ENCODE assay signal across 8 cellular contexts in the genomic region with DNA sequence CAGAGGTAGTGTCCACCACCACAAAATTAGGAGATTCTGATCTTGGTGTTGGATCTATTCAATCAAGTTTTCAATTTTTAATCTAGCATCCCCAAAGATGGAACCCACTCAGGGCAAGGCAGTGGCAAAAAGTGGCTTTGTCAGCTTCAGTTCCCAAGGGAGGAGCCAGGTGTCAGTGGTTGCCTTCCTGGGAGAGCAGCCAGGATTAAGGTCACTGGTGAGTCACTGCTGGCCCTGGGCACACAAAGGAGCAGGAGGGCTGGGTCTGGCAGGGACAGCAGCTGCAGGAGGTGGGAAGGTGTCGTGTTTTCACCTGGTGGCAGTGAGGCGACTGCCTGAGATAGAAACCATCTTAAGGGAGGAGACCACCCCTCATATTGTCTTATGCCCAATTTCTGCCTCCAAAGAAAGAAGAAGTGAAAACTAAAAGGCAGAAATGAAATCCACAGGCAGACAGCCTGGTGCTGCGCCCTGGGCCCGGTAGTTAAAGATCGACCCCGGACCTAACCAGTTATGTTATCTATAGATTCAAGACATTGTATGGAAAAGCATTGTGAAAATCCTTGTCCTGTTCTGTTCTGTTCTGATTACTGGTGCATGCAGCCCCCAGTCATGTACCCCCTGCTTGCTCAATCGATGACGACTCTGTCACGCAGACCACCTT. TPM values are rescaled to one million over a fixed set of nuclear protein-coding genes. Genes with fewer than 3 reads are reported as not detected.
DNase-seq lines count a peak whose midpoint lies in the region; ATAC-seq and TF ChIP-seq lines count a peak whose summit lies in the region.

No MANE protein-coding gene starts in this region.

- H3K4me1 ChIP-seq in right atrium auricular region = peaks cover 0 to 7% of the 10 kb centered on the region in 2 donors
- peaks cover 5% of the 10 kb centered on the region for H3K4me1 ChIP-seq in RWPE2 (ENCODE audit: insufficient read depth, poor library complexity, severe bottlenecking)
- peaks cover 0 to 19% (median 3%) of the 10 kb centered on the region in 9 donors for H3K4me1 ChIP-seq in heart right ventricle
- H3K4me1 ChIP-seq in aorta (ENCODE audit: control insufficient read depth in 1 of 2, insufficient read depth in 2 of 2, low read length in 2 of 2) = no peaks in the 10 kb centered on the region
- H3K4me1 ChIP-seq in smooth muscle cell (ENCODE audit: low read depth) = no peaks in the 10 kb centered on the region

- peaks cover 0 to 1% of the 10 kb centered on the region in 2 donors for H3K27me3 Mint-ChIP-seq in T-cell

- no peak overlapping the region for H2AFZ ChIP-seq in smooth muscle cell (ENCODE audit: low read depth)

- H3K4me1 Mint-ChIP-seq in T-cell = peaks cover 5 to 6% (median 6%) of the 10 kb centered on the region in 3 donors

- H3F3A ChIP-seq in smooth muscle cell (ENCODE audit: low read depth) = no peaks in the 10 kb centered on the region

- H3K9ac ChIP-seq in smooth muscle cell (ENCODE audit: low read depth) = no peak overlapping the region

- intact Hi-C loops in Right ventricle myocardium inferior (cut with DNase I) = no loop called here
- intact Hi-C loops in heart right ventricle (cut with DNase I) = loop anchor here in 1 of 10 donors (5.0 kb wide), 1 partner anchor 38 kb away; no protein-coding TSS in a partner anchor
- intact Hi-C loops in aorta (cut with DNase I) = no loop called here

- DNase-seq in Right ventricle myocardium inferior (ENCODE audit: missing footprints) (no peak), right atrium auricular region (ENCODE audit: low spot score) (no peak), RWPE2 (ENCODE audit: low spot score) (no peak), heart right ventricle (peak; percentile 47 to 70), aorta (peak; percentile 49 to 69), T-cell (no peak), smooth muscle cell (lab: John Stamatoyannopoulos, UW; ENCODE audit: unreplicated experiment) (no peak)
- no peak for DNase-seq in stimulated activated CD4-positive, alpha-beta T cell treated with anti-CD3 and anti-CD28 coated beads, Interleukin-4, amount 100 ng/mL, for 24 hours

- H3K79me2 ChIP-seq in smooth muscle cell (ENCODE audit: low read depth) = no peaks in the 10 kb centered on the region

- no peaks in the 10 kb centered on the region for H4K20me1 ChIP-seq in smooth muscle cell (ENCODE audit: low read depth)

- H3K36me3 Mint-ChIP-seq in T-cell = no peaks in the 10 kb centered on the region

- CTCF ChIA-PET in T-cell (lab: Charles Lee) = no interaction called here

- no peaks in the 10 kb centered on the region for H3K9me3 Mint-ChIP-seq in T-cell

- no peak overlapping the region for H3K27ac Mint-ChIP-seq in T-cell

- H3K36me3 ChIP-seq in right atrium auricular region (no peaks in the 10 kb centered on the region), RWPE2 (ENCODE audit: low read depth) (no peaks in the 10 kb centered on the region), heart right ventricle (no peaks in the 10 kb centered on the region), aorta (ENCODE audit: control insufficient read depth in 1 of 2, insufficient read depth in 2 of 2, low read length in 1 of 2) (no peaks in the 10 kb centered on the region), smooth muscle cell (ENCODE audit: low read depth) (no peaks in the 10 kb centered on the region)

- H3K4me2 ChIP-seq in smooth muscle cell = no peak overlapping the region

- POLR2A ChIA-PET in T-cell (lab: Charles Lee) = interaction anchor here in 1 of 2 donors (0.6 kb wide), 1 partner anchor 226 kb away, joined by 3 read pairs; no protein-coding TSS in a partner anchor

- H3K4me3 ChIP-seq in right atrium auricular region (no peak overlapping the region), RWPE2 (ENCODE audit: severe bottlenecking) (no peak overlapping the region), heart right ventricle (no peak overlapping the region), aorta (ENCODE audit: low read length in 2 of 2) (no peak overlapping the region), smooth muscle cell (no peak overlapping the region)

- H3K4me3 Mint-ChIP-seq in T-cell = no peak overlapping the region

- TF ChIP-seq CTCF in right atrium auricular region (IDR thresholded peaks at IDR 0.05) = peak in 1 of 2 donors; percentile 47
- peak; percentile 65 for TF ChIP-seq CTCF in RWPE2 (IDR thresholded peaks at IDR 0.05; ENCODE audit: poor library complexity, severe bottlenecking)
- TF ChIP-seq CTCF in heart right ventricle (IDR thresholded peaks at IDR 0.05) = peak in 5 of 9 donors; percentile 16 to 50 (median 48)
- no peak for TF ChIP-seq CTCF in smooth muscle cell (IDR thresholded peaks at IDR 0.05; ENCODE audit: borderline replicate concordance, insufficient read depth, poor library complexity, severe bottlenecking)

- 81 to 85% methylated on average over 9 of the region's 9 CpGs for whole genome bisulfite sequencing in heart right ventricle, 2 donors
- WGBS in aorta, 2 donors = 86 to 88% methylated on average over 9 of the region's 9 CpGs
- 95% methylated on average over 9 of the region's 9 CpGs for WGBS in smooth muscle cell (ENCODE audit: low lambda C conversion rate)

- H3K27ac ChIP-seq in right atrium auricular region = no peak overlapping the region
- H3K27ac ChIP-seq in RWPE2 (ENCODE audit: poor library complexity, severe bottlenecking) = no peak overlapping the region
- no peak overlapping the region for H3K27ac ChIP-seq in heart right ventricle
- H3K27ac ChIP-seq in aorta (ENCODE audit: low read depth in 1 of 2, low read length in 2 of 2) = no peak overlapping the region
- H3K27ac ChIP-seq in smooth muscle cell (ENCODE audit: low read depth) = no peak overlapping the region

- no peaks in the 10 kb centered on the region for H3K27me3 ChIP-seq in right atrium auricular region
- H3K27me3 ChIP-seq in RWPE2 (ENCODE audit: insufficient read depth, poor library complexity, severe bottlenecking) = no peaks in the 10 kb centered on the region
- no peaks in the 10 kb centered on the region for H3K27me3 ChIP-seq in heart right ventricle
- no peaks in the 10 kb centered on the region for H3K27me3 ChIP-seq in aorta (ENCODE audit: control insufficient read depth in 1 of 2, insufficient read depth in 2 of 2, low read length in 1 of 2)
- no peaks in the 10 kb centered on the region for H3K27me3 ChIP-seq in smooth muscle cell (ENCODE audit: low read depth)

- ATAC-seq in Right ventricle myocardium inferior (peak; percentile 88), RWPE2 (ENCODE audit: low read depth) (peak; percentile 95), heart right ventricle (peak; percentile 71 to 95 (median 87)), aorta (ENCODE audit: low FRiP score) (no peak), T-cell (replicated peaks in 1 of 4) (no peak)

- no peaks in the 10 kb centered on the region for H3K9me3 ChIP-seq in right atrium auricular region
- H3K9me3 ChIP-seq in RWPE2 (ENCODE audit: severe bottlenecking) = no peaks in the 10 kb centered on the region
- H3K9me3 ChIP-seq in heart right ventricle = no peaks in the 10 kb centered on the region
- no peaks in the 10 kb centered on the region for H3K9me3 ChIP-seq in aorta (ENCODE audit: control insufficient read depth, low read length)
- no peaks in the 10 kb centered on the region for H3K9me3 ChIP-seq in smooth muscle cell (replicated peaks; ENCODE audit: low read depth)

RNA-seq across cellular contexts. Expression of gene KLHL25, which starts 5.9 kb away (rescaled TPM):
- total RNA-seq in Right ventricle myocardium inferior = 4.5 TPM
- 1 to 10 TPM; 4.1 TPM for total RNA-seq in right atrium auricular region
- total RNA-seq in heart right ventricle = 1 to 10 TPM; 1.9 to 4.6 (median 3.2) TPM
- 1 to 10 TPM; 3.2 to 9.2 TPM for polyA plus RNA-seq in heart right ventricle
- 1 to 10 TPM; 6.4 to 9.2 TPM for total RNA-seq in aorta
- polyA plus RNA-seq in aorta = 1 to 10 TPM; 1.8 to 4.9 TPM
- 10 to 100 TPM in 4 of 5 donors, 1 to 10 TPM in 1; 7.9 to 16.7 (median 13.6) TPM for total RNA-seq in T-cell
- total RNA-seq in smooth muscle cell = 5.0 and 10.1 TPM in 2 replicates
- 5.1 and 6.7 TPM in 2 replicates for polyA plus RNA-seq in smooth muscle cell

Comparison
In these comparisons a context has a peak if more than half of its experiments do, and no peak if none do; other contexts are left out.
1. DNase-seq: peak in heart right ventricle (2 of 2) and aorta (2 of 2); none in Right ventricle myocardium inferior (single experiment), right atrium auricular region (single experiment), RWPE2 (single experiment), T-cell (0 of 34), stimulated activated CD4-positive, alpha-beta T cell treated with anti-CD3 and anti-CD28 coated beads, Interleukin-4, amount 100 ng/mL, for 24 hours (single experiment) and smooth muscle cell (single experiment).
2. ATAC-seq: peak in Right ventricle myocardium inferior (single experiment), RWPE2 (single experiment) and heart right ventricle (8 of 8); none in aorta (single experiment) and T-cell (0 of 4).